ENCODE assay signal across 17 cellular contexts in the genomic region with DNA sequence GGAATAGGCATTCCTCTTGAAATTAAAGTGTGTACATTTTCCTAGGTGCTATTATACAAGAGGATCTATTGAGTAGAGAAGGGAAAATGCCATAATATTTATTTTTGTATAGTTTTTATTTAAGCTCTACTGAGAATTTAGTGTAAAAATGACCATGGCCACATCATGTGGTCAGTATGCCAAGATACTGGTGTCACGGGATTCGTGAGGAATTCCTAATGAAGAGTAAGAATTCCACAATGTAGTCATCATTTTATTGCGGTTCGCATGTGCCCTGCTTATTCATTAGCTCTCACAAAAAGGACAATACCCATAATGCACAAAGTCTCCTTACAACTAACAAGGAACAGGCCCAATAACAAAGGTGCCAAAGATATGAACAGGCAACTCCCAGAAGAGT. TPM values are rescaled to one million over a fixed set of nuclear protein-coding genes. Genes with fewer than 3 reads are reported as not detected.
DNase-seq lines count a peak whose midpoint lies in the region; ATAC-seq and TF ChIP-seq lines count a peak whose summit lies in the region.
"Had no signal": no experiment of that assay in that cellular context is flagged by ENCODE, and none has a peak within 500 bp of the region (broad histone marks: within the 10 kb centered on the region; RNA-seq: fewer than 3 reads in every experiment).

No MANE protein-coding gene starts in this region.

- no peak overlapping the region for H3K4me3 Mint-ChIP-seq in chondrocyte (ENCODE audit: unreplicated experiment)
- H3K4me3 Mint-ChIP-seq: natural killer cell had no signal

- peak overlapping the region; percentile 56 for H2AFZ ChIP-seq in parathyroid adenoma

- DNase-seq in COLO829 (ENCODE audit: low spot score) (peak; percentile 48), LHCN-M2 (ENCODE audit: low read depth) (peak; percentile 90), chondrocyte (ENCODE audit: low spot score) (no peak), heart left ventricle (no peak), COLO668 (lab: John Stamatoyannopoulos, UW; ENCODE audit: unreplicated experiment) (no peak)
- DNase-seq: activated CD8-positive, alpha-beta memory T cell treated with anti-CD3 and anti-CD28 coated beads, Interleukin-2, amount 50 U/mL, for 48 hours; activated naive CD4-positive, alpha-beta T cell treated with Interleukin-2 at 50 U/mL for 16 hours; H7; lower lobe of right lung; natural killer cell; NCI-H1105 treated with DMSO at 0.1 percent for 48 hours; SHP77; uterus had no signal

- no peaks in the 10 kb centered on the region for H3K27me3 ChIP-seq in parathyroid adenoma (ENCODE audit: control insufficient read depth, insufficient read depth, low read length)
- H3K27me3 ChIP-seq in heart left ventricle: no peaks in the 10 kb centered on the region
- H3K27me3 ChIP-seq: BLaER1, uterus had no signal

- no peaks in the 10 kb centered on the region for H3K79me2 ChIP-seq in parathyroid adenoma

- ATAC-seq in heart left ventricle (no peak), GM19035 (IDR thresholded peaks at IDR 0.05; ENCODE audit: unreplicated experiment) (no peak), GM19328 (IDR thresholded peaks at IDR 0.05; ENCODE audit: unreplicated experiment) (no peak)
- ATAC-seq: lower lobe of right lung, natural killer cell had no signal

- 73 to 80% (median 77%) methylated on average over 4 of the region's 4 CpGs for WGBS in heart left ventricle, 4 donors

- H3K4me2 ChIP-seq in parathyroid adenoma (ENCODE audit: low read length): peak overlapping the region; percentile 52
- H3K4me2 ChIP-seq: BLaER1 had no signal

- H3K9me3 ChIP-seq in parathyroid adenoma (ENCODE audit: control insufficient read depth, low read length): no peaks in the 10 kb centered on the region
- no peaks in the 10 kb centered on the region for H3K9me3 ChIP-seq in heart left ventricle
- H3K9me3 ChIP-seq: BLaER1, lower lobe of right lung, uterus had no signal

- no peak for TF ChIP-seq POLR2A in heart left ventricle (IDR thresholded peaks at IDR 0.05)

- H3K36me3 Mint-ChIP-seq in chondrocyte (ENCODE audit: low read depth): no peaks in the 10 kb centered on the region
- H3K36me3 Mint-ChIP-seq: natural killer cell had no signal

- peaks cover 46% of the 10 kb centered on the region for H3K4me1 ChIP-seq in parathyroid adenoma
- no peaks in the 10 kb centered on the region for H3K4me1 ChIP-seq in heart left ventricle
- H3K4me1 ChIP-seq: BLaER1, lower lobe of right lung, uterus had no signal

- intact Hi-C loops in heart left ventricle (cut with DNase I): no loop called here

- H3K36me3 ChIP-seq in parathyroid adenoma (ENCODE audit: control insufficient read depth, insufficient read depth, low read length) (no peaks in the 10 kb centered on the region), heart left ventricle (no peaks in the 10 kb centered on the region)
- H3K36me3 ChIP-seq: BLaER1, lower lobe of right lung, uterus had no signal

- TF ChIP-seq CTCF in chondrocyte (IDR thresholded peaks at IDR 0.05): no peak
- TF ChIP-seq CTCF in parathyroid adenoma (IDR thresholded peaks at IDR 0.05): no peak
- no peak for TF ChIP-seq CTCF in heart left ventricle (IDR thresholded peaks at IDR 0.05)

- no peak overlapping the region for H3K4me3 ChIP-seq in parathyroid adenoma (ENCODE audit: low read depth, low read length)
- H3K4me3 ChIP-seq in heart left ventricle: no peak overlapping the region
- H3K4me3 ChIP-seq: BLaER1, lower lobe of right lung, uterus had no signal

- H3K9ac ChIP-seq in parathyroid adenoma: no peak overlapping the region
- H3K9ac ChIP-seq: BLaER1 had no signal

- peaks cover 16% of the 10 kb centered on the region for H3K4me1 Mint-ChIP-seq in chondrocyte (ENCODE audit: low read depth)
- H3K4me1 Mint-ChIP-seq: natural killer cell had no signal

- no peaks in the 10 kb centered on the region for H3K9me3 Mint-ChIP-seq in chondrocyte (ENCODE audit: low read depth)
- H3K9me3 Mint-ChIP-seq: natural killer cell had no signal

- peak overlapping the region; percentile 17 for H3K27ac Mint-ChIP-seq in chondrocyte (ENCODE audit: unreplicated experiment)
- H3K27ac Mint-ChIP-seq: natural killer cell had no signal

- H3K27ac ChIP-seq in parathyroid adenoma: peak overlapping the region; percentile 81
- no peak overlapping the region for H3K27ac ChIP-seq in heart left ventricle
- H3K27ac ChIP-seq: BLaER1, lower lobe of right lung, uterus had no signal

- no peaks in the 10 kb centered on the region for H3K27me3 Mint-ChIP-seq in chondrocyte (ENCODE audit: low read depth)

RNA-seq across cellular contexts. Expression of gene PARD3B, which starts 39.3 kb away (rescaled TPM):
- 2.8 and 4.0 TPM in 2 replicates for total RNA-seq in LHCN-M2 (2014; rRNA removed)
- polyA plus RNA-seq in LHCN-M2 (2012): 4.5 TPM
- total RNA-seq in chondrocyte: 24.3 to 39.6 TPM (median 24.9 TPM) in 3 replicates
- total RNA-seq in heart left ventricle: 10 to 100 TPM in 3 of 9 donors, 1 to 10 TPM in 6; 4.6 to 15.1 (median 6.5) TPM
- 1 to 10 TPM in 1 of 2 donors, under 1 TPM in 1; 0.71 to 1.7 TPM for polyA plus RNA-seq in heart left ventricle

Comparison
In these comparisons a context has a peak if more than half of its experiments do, and no peak if none do; other contexts are left out.
1. DNase-seq: peak in COLO829 (single experiment) and LHCN-M2 (single experiment); none in chondrocyte (single experiment), heart left ventricle (0 of 5) and COLO668 (single experiment).